Comparison of ENCODE assay signal across 1 cellular context in the genomic region with DNA sequence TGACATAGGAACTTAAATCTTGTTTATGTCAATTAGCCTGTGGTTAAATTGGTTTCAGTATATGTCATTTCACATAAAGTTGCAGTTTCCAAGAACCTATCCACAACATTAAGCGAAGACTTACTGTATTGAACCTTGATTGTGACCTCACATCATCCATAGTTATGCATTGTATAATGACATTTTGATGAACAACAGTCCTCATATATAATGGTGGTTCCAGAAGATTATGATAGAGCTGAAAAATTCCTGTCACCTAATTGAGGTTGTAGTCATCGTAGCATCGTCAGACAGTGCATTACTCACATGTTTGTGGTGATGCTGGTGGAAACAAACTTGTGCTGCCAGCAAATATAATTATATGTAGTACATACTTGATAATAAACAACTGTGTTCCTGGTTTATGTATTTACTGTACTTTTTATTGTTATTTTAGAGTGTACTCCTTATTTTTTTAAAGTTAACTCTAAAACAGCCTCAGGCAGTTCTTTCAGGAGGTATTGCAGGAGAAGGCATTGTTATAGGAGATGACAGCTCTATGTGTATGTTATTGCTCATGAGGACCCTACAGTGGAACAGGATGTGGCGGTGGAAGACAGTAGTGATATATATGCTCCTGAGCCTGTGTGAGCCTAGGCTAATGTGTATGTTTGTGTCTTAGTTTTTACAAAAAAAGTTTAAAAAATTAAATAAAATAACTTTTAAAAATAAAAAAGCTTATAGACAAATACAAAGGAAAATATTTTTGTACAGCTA.
TF ChIP-seq lines count a peak whose summit lies in the region.

No MANE protein-coding gene starts in this region.

TF ChIP-seq in GM12878, 131 proteins besides CTCF, POLR2A, EP300 and RAD21 (continued from another document):
- TF ChIP-seq, protein P1, sequence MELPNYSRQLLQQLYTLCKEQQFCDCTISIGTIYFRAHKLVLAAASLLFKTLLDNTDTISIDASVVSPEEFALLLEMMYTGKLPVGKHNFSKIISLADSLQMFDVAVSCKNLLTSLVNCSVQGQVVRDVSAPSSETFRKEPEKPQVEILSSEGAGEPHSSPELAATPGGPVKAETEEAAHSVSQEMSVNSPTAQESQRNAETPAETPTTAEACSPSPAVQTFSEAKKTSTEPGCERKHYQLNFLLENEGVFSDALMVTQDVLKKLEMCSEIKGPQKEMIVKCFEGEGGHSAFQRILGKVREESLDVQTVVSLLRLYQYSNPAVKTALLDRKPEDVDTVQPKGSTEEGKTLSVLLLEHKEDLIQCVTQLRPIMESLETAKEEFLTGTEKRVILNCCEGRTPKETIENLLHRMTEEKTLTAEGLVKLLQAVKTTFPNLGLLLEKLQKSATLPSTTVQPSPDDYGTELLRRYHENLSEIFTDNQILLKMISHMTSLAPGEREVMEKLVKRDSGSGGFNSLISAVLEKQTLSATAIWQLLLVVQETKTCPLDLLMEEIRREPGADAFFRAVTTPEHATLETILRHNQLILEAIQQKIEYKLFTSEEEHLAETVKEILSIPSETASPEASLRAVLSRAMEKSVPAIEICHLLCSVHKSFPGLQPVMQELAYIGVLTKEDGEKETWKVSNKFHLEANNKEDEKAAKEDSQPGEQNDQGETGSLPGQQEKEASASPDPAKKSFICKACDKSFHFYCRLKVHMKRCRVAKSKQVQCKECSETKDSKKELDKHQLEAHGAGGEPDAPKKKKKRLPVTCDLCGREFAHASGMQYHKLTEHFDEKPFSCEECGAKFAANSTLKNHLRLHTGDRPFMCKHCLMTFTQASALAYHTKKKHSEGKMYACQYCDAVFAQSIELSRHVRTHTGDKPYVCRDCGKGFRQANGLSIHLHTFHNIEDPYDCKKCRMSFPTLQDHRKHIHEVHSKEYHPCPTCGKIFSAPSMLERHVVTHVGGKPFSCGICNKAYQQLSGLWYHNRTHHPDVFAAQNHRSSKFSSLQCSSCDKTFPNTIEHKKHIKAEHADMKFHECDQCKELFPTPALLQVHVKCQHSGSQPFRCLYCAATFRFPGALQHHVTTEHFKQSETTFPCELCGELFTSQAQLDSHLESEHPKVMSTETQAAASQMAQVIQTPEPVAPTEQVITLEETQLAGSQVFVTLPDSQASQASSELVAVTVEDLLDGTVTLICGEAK (IDR thresholded peaks at IDR 0.05; ENCODE audit: borderline replicate concordance), result no peak
- TF ChIP-seq JUNB (IDR thresholded peaks at IDR 0.05) (peak; percentile 30; the same call in 1 of the 2 replicates), TCF3 (IDR thresholded peaks at IDR 0.05; ENCODE audit: borderline replicate concordance, insufficient read depth, low read depth, low read length) (no peak), IKZF2 (IDR thresholded peaks at IDR 0.05) (no peak), MTA2 (IDR thresholded peaks at IDR 0.05; ENCODE audit: low read depth) (0 out of 2 replicates have a peak, but pooled peaks have one; percentile 26), RUNX3 (IDR thresholded peaks at IDR 0.05; ENCODE audit: low read length) (peak; percentile 84)
- TF ChIP-seq, protein P2, sequence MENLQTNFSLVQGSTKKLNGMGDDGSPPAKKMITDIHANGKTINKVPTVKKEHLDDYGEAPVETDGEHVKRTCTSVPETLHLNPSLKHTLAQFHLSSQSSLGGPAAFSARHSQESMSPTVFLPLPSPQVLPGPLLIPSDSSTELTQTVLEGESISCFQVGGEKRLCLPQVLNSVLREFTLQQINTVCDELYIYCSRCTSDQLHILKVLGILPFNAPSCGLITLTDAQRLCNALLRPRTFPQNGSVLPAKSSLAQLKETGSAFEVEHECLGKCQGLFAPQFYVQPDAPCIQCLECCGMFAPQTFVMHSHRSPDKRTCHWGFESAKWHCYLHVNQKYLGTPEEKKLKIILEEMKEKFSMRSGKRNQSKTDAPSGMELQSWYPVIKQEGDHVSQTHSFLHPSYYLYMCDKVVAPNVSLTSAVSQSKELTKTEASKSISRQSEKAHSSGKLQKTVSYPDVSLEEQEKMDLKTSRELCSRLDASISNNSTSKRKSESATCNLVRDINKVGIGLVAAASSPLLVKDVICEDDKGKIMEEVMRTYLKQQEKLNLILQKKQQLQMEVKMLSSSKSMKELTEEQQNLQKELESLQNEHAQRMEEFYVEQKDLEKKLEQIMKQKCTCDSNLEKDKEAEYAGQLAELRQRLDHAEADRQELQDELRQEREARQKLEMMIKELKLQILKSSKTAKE (IDR thresholded peaks at IDR 0.05; ENCODE audit: low read depth, poor library complexity, severe bottlenecking), result no peak
- TF ChIP-seq, protein P3, sequence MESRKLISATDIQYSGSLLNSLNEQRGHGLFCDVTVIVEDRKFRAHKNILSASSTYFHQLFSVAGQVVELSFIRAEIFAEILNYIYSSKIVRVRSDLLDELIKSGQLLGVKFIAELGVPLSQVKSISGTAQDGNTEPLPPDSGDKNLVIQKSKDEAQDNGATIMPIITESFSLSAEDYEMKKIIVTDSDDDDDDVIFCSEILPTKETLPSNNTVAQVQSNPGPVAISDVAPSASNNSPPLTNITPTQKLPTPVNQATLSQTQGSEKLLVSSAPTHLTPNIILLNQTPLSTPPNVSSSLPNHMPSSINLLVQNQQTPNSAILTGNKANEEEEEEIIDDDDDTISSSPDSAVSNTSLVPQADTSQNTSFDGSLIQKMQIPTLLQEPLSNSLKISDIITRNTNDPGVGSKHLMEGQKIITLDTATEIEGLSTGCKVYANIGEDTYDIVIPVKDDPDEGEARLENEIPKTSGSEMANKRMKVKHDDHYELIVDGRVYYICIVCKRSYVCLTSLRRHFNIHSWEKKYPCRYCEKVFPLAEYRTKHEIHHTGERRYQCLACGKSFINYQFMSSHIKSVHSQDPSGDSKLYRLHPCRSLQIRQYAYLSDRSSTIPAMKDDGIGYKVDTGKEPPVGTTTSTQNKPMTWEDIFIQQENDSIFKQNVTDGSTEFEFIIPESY (IDR thresholded peaks at IDR 0.05), result no peak
